In genomic region chr17:79844869-79845600, GRCh38 we compare ENCODE assay signal across 8 cellular contexts. TPM values are rescaled to one million over a fixed set of nuclear protein-coding genes. Genes with fewer than 3 reads are reported as not detected.
DNase-seq lines count a peak whose midpoint lies in the region; ATAC-seq and TF ChIP-seq lines count a peak whose summit lies in the region.

No MANE protein-coding gene starts in this region.

- CTCF ChIA-PET in WTC11 (lab: Charles Lee): interaction anchor here (0.6 to 9.0 kb wide), 48 partner anchors 8 to 209 kb away, joined by 3 to 221 read pairs (median 5); partner anchors contain the start of gene CBX8

- ATAC-seq in WTC11 (peak; percentile 50), upper lobe of left lung (ENCODE audit: low FRiP score in 2 of 2) (peak; percentile 72 to 73), GM21367 (IDR thresholded peaks at IDR 0.05; ENCODE audit: unreplicated experiment) (no peak)
- peak; percentile 62 for ATAC-seq in effector memory CD8-positive, alpha-beta T cell (replicated peaks)

- TF ChIP-seq POLR2A in upper lobe of left lung (IDR thresholded peaks at IDR 0.05): no peak

- H3K9me3 Mint-ChIP-seq in WTC11: no peaks in the 10 kb centered on the region
- no peaks in the 10 kb centered on the region for H3K9me3 Mint-ChIP-seq in effector memory CD8-positive, alpha-beta T cell

- H3K4me3 Mint-ChIP-seq in WTC11: peak overlapping the region; percentile 61
- peak overlapping the region; percentile 37 to 56 for H3K4me3 Mint-ChIP-seq in effector memory CD8-positive, alpha-beta T cell

- H3K36me3 ChIP-seq in mucosa of rectum (ENCODE audit: control insufficient read depth in 2 of 2, insufficient read depth in 2 of 2, low read length in 2 of 2): no peaks in the 10 kb centered on the region
- H3K36me3 ChIP-seq in upper lobe of left lung: no peaks in the 10 kb centered on the region

- H3K4me1 ChIP-seq in mucosa of rectum (ENCODE audit: control insufficient read depth in 2 of 2, insufficient read depth in 2 of 2, low read length in 2 of 2): peaks cover 25 to 30% of the 10 kb centered on the region in 2 donors
- H3K4me1 ChIP-seq in upper lobe of left lung: peaks cover 50 to 59% (median 54%) of the 10 kb centered on the region in 4 donors

- DNase-seq in D341Med (ENCODE audit: low spot score): peak; percentile 97
- DNase-seq in HL-60 (ENCODE audit: low read depth in 1 of 2, low spot score in 1 of 2): no peak
- peak; percentile 73 for DNase-seq in WTC11 (ENCODE audit: low spot score)
- DNase-seq in effector memory CD8-positive, alpha-beta T cell: peak; percentile 45 to 56 (median 53)
- peak; percentile 55 to 90 for DNase-seq in upper lobe of left lung
- no peak for DNase-seq in NCI-H187 treated with DMSO at 0.1 percent for 48 hours (lab: John Stamatoyannopoulos, UW)

- POLR2A ChIA-PET in WTC11 (lab: Charles Lee): interaction anchor here (0.5 to 0.6 kb wide), 2 partner anchors 28 to 84 kb away, joined by 3 read pairs; no protein-coding TSS in a partner anchor

- H3K4me3 ChIP-seq in HL-60 (replicated peaks; ENCODE audit: insufficient read depth, low read length) (peak overlapping the region; percentile 15), mucosa of rectum (ENCODE audit: low read length in 2 of 2) (no peak overlapping the region), upper lobe of left lung (peak overlapping the region in 3 of 4 donors; percentile 44 to 63 (median 63))

- TF ChIP-seq EP300 in upper lobe of left lung (IDR thresholded peaks at IDR 0.05): no peak

- H3K4me1 Mint-ChIP-seq in WTC11: peaks cover 13% of the 10 kb centered on the region
- H3K4me1 Mint-ChIP-seq in effector memory CD8-positive, alpha-beta T cell (ENCODE audit: low read depth in 2 of 2): peaks cover 13 to 15% of the 10 kb centered on the region in 2 donors

- H3K27ac ChIP-seq in HL-60 (replicated peaks) (no peak overlapping the region), mucosa of rectum (ENCODE audit: low read depth in 2 of 2, low read length in 2 of 2) (peak overlapping the region; percentile 64 to 67), upper lobe of left lung (peak overlapping the region in 2 of 4 donors; percentile 52 to 67)

- peak overlapping the region in 1 of 2 donors; percentile 47 for H3K9ac ChIP-seq in mucosa of rectum (ENCODE audit: low read depth in 1 of 2, low read length in 2 of 2)

- H3K9me3 ChIP-seq in mucosa of rectum (ENCODE audit: control insufficient read depth in 2 of 2, low read length in 2 of 2) (peaks cover 0 to 2% of the 10 kb centered on the region in 2 donors), upper lobe of left lung (no peaks in the 10 kb centered on the region)

- TF ChIP-seq CTCF in HL-60 (IDR thresholded peaks at IDR 0.05; ENCODE audit: insufficient read depth, low read length) (peak; percentile 39), WTC11 (IDR thresholded peaks at IDR 0.05) (peak; percentile 88), upper lobe of left lung (IDR thresholded peaks at IDR 0.05) (peak; percentile 40 to 91 (median 56))

- no peaks in the 10 kb centered on the region for H3K36me3 Mint-ChIP-seq in WTC11
- peaks cover 12% of the 10 kb centered on the region for H3K36me3 Mint-ChIP-seq in effector memory CD8-positive, alpha-beta T cell (ENCODE audit: insufficient read depth)

- H3K27me3 Mint-ChIP-seq in WTC11 (ENCODE audit: low read depth): peaks cover 87% of the 10 kb centered on the region
- H3K27me3 Mint-ChIP-seq in effector memory CD8-positive, alpha-beta T cell: peaks cover 39 to 62% of the 10 kb centered on the region in 2 donors

- WGBS in upper lobe of left lung, 2 donors: 4 to 15% methylated on average over 7 to 15 of the region's 38 CpGs

- H3K27ac Mint-ChIP-seq in WTC11: no peak overlapping the region
- no peak overlapping the region for H3K27ac Mint-ChIP-seq in effector memory CD8-positive, alpha-beta T cell

- H3K27me3 ChIP-seq in HL-60 (ENCODE audit: insufficient read depth, poor library complexity, severe bottlenecking): peaks cover 44% of the 10 kb centered on the region
- peaks cover 25 to 31% of the 10 kb centered on the region in 2 donors for H3K27me3 ChIP-seq in mucosa of rectum (ENCODE audit: control insufficient read depth in 2 of 2, insufficient read depth in 2 of 2, low read length in 2 of 2)
- peaks cover 0 to 49% (median 32%) of the 10 kb centered on the region in 4 donors for H3K27me3 ChIP-seq in upper lobe of left lung

TF ChIP-seq in WTC11, 78 proteins besides CTCF, POLR2A, EP300 and RAD21:
- TF ChIP-seq RORB (CRISPR knock-in tag; IDR thresholded peaks at IDR 0.05) (no peak), IRF1 (CRISPR knock-in tag; IDR thresholded peaks at IDR 0.05) (no peak), AR (CRISPR knock-in tag; IDR thresholded peaks at IDR 0.05) (no peak), ZBTB43 (CRISPR knock-in tag; IDR thresholded peaks at IDR 0.05) (no peak), ZNF423 (CRISPR knock-in tag; IDR thresholded peaks at IDR 0.05) (peak; percentile 19; the same call in 1 of the 2 replicates), GABPB1 (CRISPR knock-in tag; IDR thresholded peaks at IDR 0.05) (no peak), ERG (CRISPR knock-in tag; IDR thresholded peaks at IDR 0.05) (no peak), TCF7 (CRISPR knock-in tag; IDR thresholded peaks at IDR 0.05; ENCODE audit: low read depth) (no peak)

RNA-seq across cellular contexts. Expression of gene CBX4, which starts 5.8 kb away (rescaled TPM):
- 3.2 to 3.9 TPM (median 3.3 TPM) in 3 replicates for total RNA-seq in WTC11 (2021)
- total RNA-seq in upper lobe of left lung: 10 to 100 TPM; 17.0 to 33.3 (median 25.0) TPM

RNA-seq across cellular contexts. Expression of gene CBX8, which starts 48.2 kb away (rescaled TPM):
- 1.8 to 2.1 TPM (median 2.0 TPM) in 3 replicates for total RNA-seq in WTC11 (2021)
- 10 to 100 TPM in 1 of 6 donors, 1 to 10 TPM in 5; 2.0 to 16.8 (median 8.8) TPM for total RNA-seq in upper lobe of left lung

Comparison
In these comparisons a context has a peak if more than half of its experiments do, and no peak if none do; other contexts are left out.
1. DNase-seq: peak in D341Med (single experiment), WTC11 (single experiment), effector memory CD8-positive, alpha-beta T cell (3 of 3) and upper lobe of left lung (2 of 2); none in HL-60 (0 of 2) and NCI-H187 treated with DMSO at 0.1 percent for 48 hours (single experiment).
2. H3K4me3 ChIP-seq: peak in HL-60 (single experiment) and upper lobe of left lung (3 of 4); none in mucosa of rectum (0 of 2).
3. Peak in every context shown above with its lines, with median percentiles within 50 percentile points of each other: CTCF ChIP-seq.